Comparison of ENCODE assay signal across 17 cellular contexts in the genomic region with DNA sequence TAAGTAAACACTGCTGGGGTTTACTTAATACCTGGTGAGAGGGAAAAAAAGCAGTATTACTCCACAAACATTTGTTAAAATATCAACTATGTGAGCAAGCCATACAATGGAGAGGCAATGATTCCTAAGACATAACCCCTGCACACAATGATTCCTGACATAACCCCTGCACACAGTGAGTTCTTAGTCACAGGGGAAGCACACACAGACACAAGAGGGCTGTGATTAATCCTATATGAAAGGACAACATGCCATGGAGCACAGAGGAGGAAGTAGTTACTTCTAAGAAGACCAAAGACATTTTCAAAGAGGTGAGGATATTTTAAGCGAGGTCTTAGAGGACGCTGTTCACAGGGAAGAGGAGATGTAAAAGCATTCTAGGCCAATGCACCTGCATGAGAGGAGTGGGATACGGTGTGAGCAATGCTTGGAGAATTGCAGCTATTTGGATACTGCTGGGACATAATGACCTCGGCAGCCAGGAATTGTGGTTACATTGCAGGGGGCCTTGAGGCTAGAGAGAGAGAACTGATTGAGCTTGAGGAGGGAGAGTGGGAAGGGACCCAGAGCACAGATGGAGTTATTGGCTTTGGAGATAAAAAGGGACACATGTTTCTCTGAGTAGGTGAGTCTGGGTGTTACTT.
DNase-seq lines count a peak whose midpoint lies in the region; ATAC-seq and TF ChIP-seq lines count a peak whose summit lies in the region.
"Had no signal": no experiment of that assay in that cellular context is flagged by ENCODE, and none has a peak within 500 bp of the region (broad histone marks: within the 10 kb centered on the region; RNA-seq: fewer than 3 reads in every experiment).

No MANE protein-coding gene starts in this region.

- H3K27ac ChIP-seq in HUES64 (ENCODE audit: low read depth, low read length) (peak overlapping the region; percentile 87), brain microvascular endothelial cell (no peak overlapping the region)
- H3K27ac ChIP-seq: epithelial cell of prostate, upper lobe of right lung had no signal

- peaks cover 48% of the 10 kb centered on the region for H3K4me1 ChIP-seq in HUES64 (ENCODE audit: insufficient read depth, low read length)
- H3K4me1 ChIP-seq: upper lobe of right lung had no signal

- H3K27me3 ChIP-seq in HUES64 (ENCODE audit: insufficient read depth, low read length) (no peaks in the 10 kb centered on the region), brain microvascular endothelial cell (replicated peaks) (no peaks in the 10 kb centered on the region)
- H3K27me3 ChIP-seq: upper lobe of right lung had no signal

- TF ChIP-seq CTCF in brain microvascular endothelial cell (IDR thresholded peaks at IDR 0.05; ENCODE audit: low read depth, low read length, missing control alignments), result no peak

- ATAC-seq in GM19397 (IDR thresholded peaks at IDR 0.05; ENCODE audit: unreplicated experiment) (no peak), GM19455 (IDR thresholded peaks at IDR 0.05; ENCODE audit: unreplicated experiment) (no peak)
- ATAC-seq: Panc1, upper lobe of right lung had no signal

- H3K9me3 ChIP-seq in HUES64 (ENCODE audit: insufficient read depth, low read depth, low read length), result no peaks in the 10 kb centered on the region
- H3K9me3 ChIP-seq: upper lobe of right lung had no signal

- 0 out of 2 replicates have a peak overlapping the region, but pooled peaks have one; percentile 4 for H3K4me3 ChIP-seq in HUES64 (ENCODE audit: low read length)
- H3K4me3 ChIP-seq in brain microvascular endothelial cell (ENCODE audit: low read depth, low read length), result no peak overlapping the region
- H3K4me3 ChIP-seq: smooth muscle cell, upper lobe of right lung had no signal

- WGBS in HUES64, result 10% methylated on average over 4 of the region's 4 CpGs

- in situ Hi-C loops in ACHN (cut with HindIII; ENCODE audit: low pct_ligation_motif_present, low pct_unique_long_range_greater_than_20kb, low sequenced_read_pairs), result no loop called here
- in situ Hi-C loops in brain microvascular endothelial cell (cut with HindIII; ENCODE audit: low pct_ligation_motif_present, low sequenced_read_pairs), result no loop called here

- DNase-seq in ACHN, result peak; percentile 86
- DNase-seq in brain microvascular endothelial cell, result peak; percentile 11
- peak; percentile 22 for DNase-seq in iris pigment epithelial cell (ENCODE audit: low read depth)
- no peak for DNase-seq in hippocampal formation (lab: John Stamatoyannopoulos, UW)
- DNase-seq in DMS79 (lab: John Stamatoyannopoulos, UW), result no peak
- DNase-seq: activated CD4-positive, alpha-beta memory T cell treated with anti-CD3 and anti-CD28 coated beads, Interleukin-2, amount 10 ng/mL, durations not matched to agents 7 days and 5 days; CD4-positive, alpha-beta memory T cell; NCI-H1694 treated with DMSO at 0.1 percent for 48 hours; NCI-H524 treated with DMSO at 0.1 percent for 48 hours; stimulated activated naive B cell treated with anti-CD40 and anti-IgM and Interleukin-4, amounts not matched to agents 10 μg/mL and 1 μg/mL and 100 μg/mL, for 72 hours; upper lobe of right lung had no signal

- H3K36me3 ChIP-seq in HUES64 (ENCODE audit: insufficient read depth, low read length) (no peaks in the 10 kb centered on the region), brain microvascular endothelial cell (replicated peaks) (no peaks in the 10 kb centered on the region)
- H3K36me3 ChIP-seq: upper lobe of right lung had no signal

- peak overlapping the region; percentile 49; the same call in 1 of the 2 replicates for H3K9ac ChIP-seq in HUES64 (ENCODE audit: low read depth, low read length)

Comparison
In these comparisons a context has a peak if more than half of its experiments do, and no peak if none do; other contexts are left out.
1. DNase-seq: peak in ACHN (single experiment), brain microvascular endothelial cell (single experiment) and iris pigment epithelial cell (single experiment); none in hippocampal formation (0 of 2) and DMS79 (single experiment).